ENCODE assay signal across 8 cellular contexts in the genomic region with DNA sequence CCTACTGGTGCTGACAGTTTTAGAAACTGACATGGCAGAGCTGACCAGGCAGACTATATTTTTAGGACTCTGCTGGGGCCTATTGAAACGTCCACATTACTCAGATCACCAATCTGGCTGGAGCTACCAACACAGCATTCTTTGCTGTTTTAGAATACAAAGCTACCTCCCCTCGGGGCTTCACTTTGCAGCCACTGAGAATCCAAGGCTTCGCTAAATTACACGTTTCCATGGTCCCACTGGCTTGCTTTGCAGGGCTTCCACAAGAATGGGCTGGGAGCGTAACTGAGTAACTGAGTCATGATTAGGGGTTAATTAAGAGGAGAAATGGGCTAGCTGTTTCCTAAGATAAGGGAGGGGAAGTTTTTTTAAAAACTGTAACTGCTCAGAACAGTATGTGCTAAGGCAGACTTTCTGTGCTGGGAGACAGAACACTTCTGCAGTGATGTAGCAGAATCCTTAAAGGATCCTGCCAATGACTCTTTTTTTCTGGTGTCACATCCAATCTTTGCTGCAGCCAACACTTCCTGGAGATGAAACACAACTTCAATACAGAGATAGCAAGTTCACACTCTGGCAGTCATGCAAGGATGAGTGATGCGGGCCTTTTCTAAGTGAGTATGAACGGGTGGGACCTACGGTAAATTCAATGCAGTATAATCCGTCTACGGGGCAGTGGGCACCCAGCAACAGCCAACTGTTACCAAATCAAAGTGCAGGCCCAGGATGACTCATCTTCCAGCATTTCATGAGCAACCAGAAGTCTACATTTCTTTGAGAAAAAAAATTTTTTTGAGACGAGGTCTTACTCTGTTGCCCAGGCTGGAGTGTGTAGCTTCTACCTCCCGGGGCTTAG. TPM values are rescaled to one million over a fixed set of nuclear protein-coding genes. Genes with fewer than 3 reads are reported as not detected.
DNase-seq lines count a peak whose midpoint lies in the region; ATAC-seq, FAIRE-seq and TF ChIP-seq lines count a peak whose summit lies in the region.

No MANE protein-coding gene starts in this region.

- H3K27ac ChIP-seq in ACC112 (ENCODE audit: low read depth, low read length): peak overlapping the region; percentile 94

- H3K9me3 Mint-ChIP-seq in memory B cell: peaks cover 4% of the 10 kb centered on the region

- H3K36me3 ChIP-seq in ACC112 (ENCODE audit: insufficient read depth, low read length) (0 out of 2 replicates have a peak, but pooled peaks cover under 1% of the 10 kb centered on the region), bronchial epithelial cell (ENCODE audit: control insufficient read depth, insufficient read depth, low read length) (no peaks in the 10 kb centered on the region)

- H3K27me3 ChIP-seq in ACC112 (ENCODE audit: insufficient read depth, low read length): no peaks in the 10 kb centered on the region
- H3K27me3 ChIP-seq in bronchial epithelial cell (ENCODE audit: control insufficient read depth, insufficient read depth, low read length): no peaks in the 10 kb centered on the region

- no peak overlapping the region for H3K27ac Mint-ChIP-seq in memory B cell

- H2AFZ ChIP-seq in ACC112 (ENCODE audit: low read length, unreplicated experiment): peak overlapping the region; percentile 6

- peaks cover 7% of the 10 kb centered on the region for H3K36me3 Mint-ChIP-seq in memory B cell

- DNase-seq in bronchial epithelial cell (ENCODE audit: low read depth): peak; percentile 47
- DNase-seq in memory B cell (ENCODE audit: low spot score in 2 of 2): no peak
- DNase-seq in stimulated activated CD4-positive, alpha-beta T cell treated with anti-CD3 and anti-CD28 coated beads, Interleukin-15, amount 100 ng/mL, for 24 hours: no peak
- DNase-seq in RPMI8226: no peak

- H3K4me1 Mint-ChIP-seq in memory B cell: peaks cover 16% of the 10 kb centered on the region

- no peak for FAIRE-seq in bronchial epithelial cell (lab: Jason Lieb, UNC)

- peaks cover 22% of the 10 kb centered on the region for H3K4me1 ChIP-seq in ACC112 (ENCODE audit: control insufficient read depth, insufficient read depth, low read length, unreplicated experiment)

- ATAC-seq in HG03432 (IDR thresholded peaks at IDR 0.05; ENCODE audit: unreplicated experiment) (peak; percentile 58), memory B cell (ENCODE audit: low read depth) (peak; percentile 38), HG03139 (IDR thresholded peaks at IDR 0.05; ENCODE audit: unreplicated experiment) (no peak), GM19452 (IDR thresholded peaks at IDR 0.05; ENCODE audit: unreplicated experiment) (no peak)

- no peak for TF ChIP-seq CTCF in bronchial epithelial cell (IDR thresholded peaks at IDR 0.05; ENCODE audit: insufficient read depth, low read length, severe bottlenecking)

- H3K4me3 ChIP-seq in ACC112 (ENCODE audit: low read depth, low read length) (peak overlapping the region; percentile 31; the same call in 1 of the 2 replicates), bronchial epithelial cell (ENCODE audit: low read depth, low read length) (no peak overlapping the region)

- H3K27me3 Mint-ChIP-seq in memory B cell: no peaks in the 10 kb centered on the region

- no peak overlapping the region for H3K4me3 Mint-ChIP-seq in memory B cell

- H3K79me2 ChIP-seq in ACC112 (ENCODE audit: control insufficient read depth, insufficient read depth, low read length, unreplicated experiment): no peaks in the 10 kb centered on the region

RNA-seq across cellular contexts. Expression of gene NDUFS5, which starts 21.5 kb away (rescaled TPM):
- 417 and 613 TPM in 2 replicates for total RNA-seq in bronchial epithelial cell

RNA-seq across cellular contexts. Expression of gene AKIRIN1, which starts 56.5 kb away (rescaled TPM):
- 37.9 and 46.9 TPM in 2 replicates for total RNA-seq in bronchial epithelial cell

Comparison
In these comparisons a context has a peak if more than half of its experiments do, and no peak if none do; other contexts are left out.
1. ATAC-seq: peak in HG03432 (single experiment) and memory B cell (single experiment); none in HG03139 (single experiment) and GM19452 (single experiment).